9 cellular contexts compared by ENCODE assay signal in the genomic region with DNA sequence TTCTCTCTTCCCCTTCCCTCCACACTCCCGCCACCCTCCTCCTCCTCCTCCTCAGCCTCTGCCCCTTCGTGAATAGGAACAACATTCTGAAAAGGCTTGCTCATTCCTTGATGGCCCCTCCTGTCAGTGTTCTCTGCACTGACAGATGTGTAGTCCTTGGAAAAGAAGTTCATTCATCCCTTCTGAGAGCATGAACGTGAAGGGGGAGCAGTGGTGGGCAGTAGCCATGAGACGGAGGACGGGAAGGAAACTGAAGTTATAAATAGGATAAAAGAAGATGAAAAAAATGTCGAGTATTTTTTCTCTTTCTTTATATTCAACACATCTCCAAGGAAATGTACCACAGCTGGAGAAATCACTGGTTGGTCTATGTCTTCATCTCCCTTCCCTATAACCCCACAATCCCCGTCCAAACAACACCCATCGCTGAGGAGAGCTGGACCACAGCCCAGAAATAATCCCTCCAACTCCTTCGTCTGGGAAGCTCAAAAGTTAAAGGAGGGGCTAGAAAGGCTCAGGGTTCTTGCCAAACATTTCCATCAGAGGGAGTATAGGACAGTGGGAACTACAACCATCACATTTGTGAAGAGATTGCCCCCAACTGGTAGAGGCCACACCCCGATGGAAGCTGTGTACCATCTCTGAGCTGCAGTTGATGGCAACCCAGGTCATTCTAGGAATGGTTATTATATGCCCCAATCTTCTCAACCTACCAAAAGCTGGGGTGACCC. TPM values are rescaled to one million over a fixed set of nuclear protein-coding genes. Genes with fewer than 3 reads are reported as not detected.
DNase-seq lines count a peak whose midpoint lies in the region; ATAC-seq and TF ChIP-seq lines count a peak whose summit lies in the region.
"Had no signal": no experiment of that assay in that cellular context is flagged by ENCODE, and none has a peak within 500 bp of the region (broad histone marks: within the 10 kb centered on the region; RNA-seq: fewer than 3 reads in every experiment).

No MANE protein-coding gene starts in this region.

- H3K36me3 ChIP-seq in thyroid gland: no peaks in the 10 kb centered on the region
- H3K36me3 ChIP-seq: SJSA1 had no signal

- no peak for ATAC-seq in natural killer cell
- no peak for ATAC-seq in GM21515 (IDR thresholded peaks at IDR 0.05; ENCODE audit: unreplicated experiment)

- H3K4me3 Mint-ChIP-seq in natural killer cell: no peak overlapping the region

- no peaks in the 10 kb centered on the region for H3K36me3 Mint-ChIP-seq in natural killer cell

- no peak overlapping the region for H3K4me3 ChIP-seq in thyroid gland (replicated peaks in 1 of 3)
- H3K4me3 ChIP-seq: SJSA1 had no signal

- no peak for TF ChIP-seq CTCF in natural killer cell (IDR thresholded peaks at IDR 0.05)
- TF ChIP-seq CTCF in thyroid gland (IDR thresholded peaks at IDR 0.05): no peak

- peaks cover 44 to 49% of the 10 kb centered on the region in 2 donors for H3K4me1 Mint-ChIP-seq in natural killer cell

- WGBS in thyroid gland, 2 donors: 42 to 54% methylated on average over 10 of the region's 10 CpGs

- H3K4me1 ChIP-seq in thyroid gland: peaks cover 15 to 23% of the 10 kb centered on the region in 2 donors
- H3K4me1 ChIP-seq: SJSA1 had no signal

- peaks cover 0 to 3% of the 10 kb centered on the region in 2 donors for H3K27me3 Mint-ChIP-seq in natural killer cell (ENCODE audit: low read depth in 2 of 2)

- TF ChIP-seq POLR2A in thyroid gland (IDR thresholded peaks at IDR 0.05): no peak

- no peaks in the 10 kb centered on the region for H3K9me3 Mint-ChIP-seq in natural killer cell

- no peaks in the 10 kb centered on the region for H3K9me3 ChIP-seq in thyroid gland
- H3K9me3 ChIP-seq: SJSA1 had no signal

- H3K27ac Mint-ChIP-seq in natural killer cell: peak overlapping the region; percentile 97

- H3K27me3 ChIP-seq in thyroid gland: no peaks in the 10 kb centered on the region
- H3K27me3 ChIP-seq: SJSA1 had no signal

- H3K27ac ChIP-seq in thyroid gland: peak overlapping the region in 1 of 3 donors; percentile 10
- H3K27ac ChIP-seq: SJSA1 had no signal

- intact Hi-C loops in natural killer cell (cut with micrococcal nuclease) (no loop called here), posterior vena cava (cut with DNase I) (no loop called here), thyroid gland (cut with DNase I) (no loop called here)

- DNase-seq in COR-L47 (lab: John Stamatoyannopoulos, UW) (peak; percentile 69), LHCN-M2 (ENCODE audit: low read depth) (peak; percentile 63), cerebellar cortex (ENCODE audit: low spot score) (peak; percentile 10), natural killer cell (no peak), NCI-H2081 treated with DMSO at 0.1 percent for 48 hours (lab: John Stamatoyannopoulos, UW) (no peak), posterior vena cava (ENCODE audit: low spot score) (no peak), thyroid gland (no peak)

RNA-seq across cellular contexts. Expression of a gene that starts 33.5 kb away (rescaled TPM):
- total RNA-seq in LHCN-M2 (2014; rRNA removed) (37.2 and 38.2 TPM in 2 replicates), natural killer cell (100 to 1,000 TPM; 532 to 684 (median 589) TPM), posterior vena cava (10 to 100 TPM; 61.0 to 62.5 TPM), thyroid gland (10 to 100 TPM; 38.4 to 79.4 (median 58.4) TPM)
- 46.5 TPM for polyA plus RNA-seq in LHCN-M2 (2012)

Comparison
In these comparisons a context has a peak if more than half of its experiments do, and no peak if none do; other contexts are left out.
1. DNase-seq: peak in COR-L47 (single experiment), LHCN-M2 (single experiment) and cerebellar cortex (single experiment); none in natural killer cell (single experiment), NCI-H2081 treated with DMSO at 0.1 percent for 48 hours (single experiment), posterior vena cava (single experiment) and thyroid gland (0 of 2).
2. RNA of a gene that starts 33.5 kb away (total RNA-seq): 532 to 684 TPM in natural killer cell; 38.4 to 79.4 TPM in thyroid gland, 61.0 to 62.5 TPM in posterior vena cava and 37.2 to 38.2 TPM in LHCN-M2; every median in the first group is over 4 times any median in the second.